In genomic region chr12:53179694-53180269, GRCh38 we compare ENCODE assay signal across 1 cellular context.
TF ChIP-seq lines count a peak whose summit lies in the region.

No MANE protein-coding gene starts in this region.

TF ChIP-seq in K562, 482 proteins besides CTCF, POLR2A, EP300 and RAD21 (continued from another document and continues in another):
- TF ChIP-seq, protein P1, sequence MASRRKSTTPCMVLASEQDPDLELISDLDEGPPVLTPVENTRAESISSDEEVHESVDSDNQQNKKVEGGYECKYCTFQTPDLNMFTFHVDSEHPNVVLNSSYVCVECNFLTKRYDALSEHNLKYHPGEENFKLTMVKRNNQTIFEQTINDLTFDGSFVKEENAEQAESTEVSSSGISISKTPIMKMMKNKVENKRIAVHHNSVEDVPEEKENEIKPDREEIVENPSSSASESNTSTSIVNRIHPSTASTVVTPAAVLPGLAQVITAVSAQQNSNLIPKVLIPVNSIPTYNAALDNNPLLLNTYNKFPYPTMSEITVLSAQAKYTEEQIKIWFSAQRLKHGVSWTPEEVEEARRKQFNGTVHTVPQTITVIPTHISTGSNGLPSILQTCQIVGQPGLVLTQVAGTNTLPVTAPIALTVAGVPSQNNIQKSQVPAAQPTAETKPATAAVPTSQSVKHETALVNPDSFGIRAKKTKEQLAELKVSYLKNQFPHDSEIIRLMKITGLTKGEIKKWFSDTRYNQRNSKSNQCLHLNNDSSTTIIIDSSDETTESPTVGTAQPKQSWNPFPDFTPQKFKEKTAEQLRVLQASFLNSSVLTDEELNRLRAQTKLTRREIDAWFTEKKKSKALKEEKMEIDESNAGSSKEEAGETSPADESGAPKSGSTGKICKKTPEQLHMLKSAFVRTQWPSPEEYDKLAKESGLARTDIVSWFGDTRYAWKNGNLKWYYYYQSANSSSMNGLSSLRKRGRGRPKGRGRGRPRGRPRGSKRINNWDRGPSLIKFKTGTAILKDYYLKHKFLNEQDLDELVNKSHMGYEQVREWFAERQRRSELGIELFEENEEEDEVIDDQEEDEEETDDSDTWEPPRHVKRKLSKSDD (conservative IDR thresholded peaks at IDR 0.05; ENCODE audit: low read length): no peak
- TF ChIP-seq TAF1 (IDR thresholded peaks at IDR 0.05; ENCODE audit: control insufficient read depth, extremely low read depth, insufficient read depth, low read length, severe bottlenecking) (no peak), MXI1 (IDR thresholded peaks at IDR 0.05; ENCODE audit: low read depth, low read length) (no peak), ATF3 (IDR thresholded peaks at IDR 0.05) (no peak), ATF3 (CRISPR knock-in tag; conservative IDR thresholded peaks at IDR 0.05) (no peak), SUPT5H (IDR thresholded peaks at IDR 0.05) (no peak), RFX1 (IDR thresholded peaks at IDR 0.05) (no peak), KAT7 (CRISPR knock-in tag; IDR thresholded peaks at IDR 0.05; ENCODE audit: borderline replicate concordance) (no peak), HDAC6 (IDR thresholded peaks at IDR 0.05; ENCODE audit: low read depth, low read length) (no peak), DNMT1 (IDR thresholded peaks at IDR 0.05) (no peak), CBX5 (IDR thresholded peaks at IDR 0.05; ENCODE audit: borderline replicate concordance, low read depth) (0 out of 2 replicates have a peak, but pooled peaks have one; percentile 4), ZNF41 (CRISPR knock-in tag; conservative IDR thresholded peaks at IDR 0.05) (no peak), NFE2L1 (tag; IDR thresholded peaks at IDR 0.05; ENCODE audit: borderline replicate concordance, low read depth) (no peak), CHAMP1 (IDR thresholded peaks at IDR 0.05) (no peak), C11orf30 (IDR thresholded peaks at IDR 0.05; ENCODE audit: low read depth) (no peak), TBL1XR1 (IDR thresholded peaks at IDR 0.05; ENCODE audit: low read length in 2 of 2) (no peak), SPI1 (IDR thresholded peaks at IDR 0.05; ENCODE audit: borderline replicate concordance, low read depth, low read length) (no peak), SP1 (CRISPR knock-in tag; IDR thresholded peaks at IDR 0.05) (no peak), FOXK2 (conservative IDR thresholded peaks at IDR 0.05 in 1 of 2, IDR thresholded peaks at IDR 0.05 in 1 of 2; ENCODE audit: low read depth in 2 of 2) (no peak), ZBTB34 (CRISPR knock-in tag; IDR thresholded peaks at IDR 0.05) (no peak), DACH1 (IDR thresholded peaks at IDR 0.05; ENCODE audit: partially characterized antibody) (no peak), DMBX1 (CRISPR knock-in tag; IDR thresholded peaks at IDR 0.05; ENCODE audit: borderline replicate concordance) (no peak), SMARCA4 (IDR thresholded peaks at IDR 0.05) (peak; percentile 37; the same call in 1 of the 2 replicates), ZNF589 (CRISPR knock-in tag; IDR thresholded peaks at IDR 0.05; ENCODE audit: low read depth) (0 out of 2 replicates have a peak, but pooled peaks have one; percentile 55), CBX2 (IDR thresholded peaks at IDR 0.05; ENCODE audit: insufficient read depth, low read length, poor library complexity, severe bottlenecking) (no peak), SMC3 (conservative IDR thresholded peaks at IDR 0.05; ENCODE audit: insufficient read depth, low read depth, low read length) (no peak), GTF2A2 (tag; IDR thresholded peaks at IDR 0.05) (no peak), POLR2H (tag; IDR thresholded peaks at IDR 0.05; ENCODE audit: low read depth) (no peak), ZNF197 (CRISPR knock-in tag; IDR thresholded peaks at IDR 0.05; ENCODE audit: low read depth) (no peak), ZC3H4 (CRISPR knock-in tag; IDR thresholded peaks at IDR 0.05; ENCODE audit: borderline replicate concordance) (no peak), HCFC1 (IDR thresholded peaks at IDR 0.05; ENCODE audit: low read depth, low read length) (no peak), HBP1 (CRISPR knock-in tag; IDR thresholded peaks at IDR 0.05) (no peak), ZNF592 (IDR thresholded peaks at IDR 0.05) (peak; percentile 65; the same call in 1 of the 2 replicates)
- TF ChIP-seq, protein P2, sequence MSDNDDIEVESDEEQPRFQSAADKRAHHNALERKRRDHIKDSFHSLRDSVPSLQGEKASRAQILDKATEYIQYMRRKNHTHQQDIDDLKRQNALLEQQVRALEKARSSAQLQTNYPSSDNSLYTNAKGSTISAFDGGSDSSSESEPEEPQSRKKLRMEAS (CRISPR knock-in tag; IDR thresholded peaks at IDR 0.05): no peak
- TF ChIP-seq, protein P3, sequence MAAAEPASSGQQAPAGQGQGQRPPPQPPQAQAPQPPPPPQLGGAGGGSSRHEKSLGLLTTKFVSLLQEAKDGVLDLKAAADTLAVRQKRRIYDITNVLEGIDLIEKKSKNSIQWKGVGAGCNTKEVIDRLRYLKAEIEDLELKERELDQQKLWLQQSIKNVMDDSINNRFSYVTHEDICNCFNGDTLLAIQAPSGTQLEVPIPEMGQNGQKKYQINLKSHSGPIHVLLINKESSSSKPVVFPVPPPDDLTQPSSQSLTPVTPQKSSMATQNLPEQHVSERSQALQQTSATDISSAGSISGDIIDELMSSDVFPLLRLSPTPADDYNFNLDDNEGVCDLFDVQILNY (CRISPR knock-in tag; IDR thresholded peaks at IDR 0.05): no peak
- TF ChIP-seq, protein P4, sequence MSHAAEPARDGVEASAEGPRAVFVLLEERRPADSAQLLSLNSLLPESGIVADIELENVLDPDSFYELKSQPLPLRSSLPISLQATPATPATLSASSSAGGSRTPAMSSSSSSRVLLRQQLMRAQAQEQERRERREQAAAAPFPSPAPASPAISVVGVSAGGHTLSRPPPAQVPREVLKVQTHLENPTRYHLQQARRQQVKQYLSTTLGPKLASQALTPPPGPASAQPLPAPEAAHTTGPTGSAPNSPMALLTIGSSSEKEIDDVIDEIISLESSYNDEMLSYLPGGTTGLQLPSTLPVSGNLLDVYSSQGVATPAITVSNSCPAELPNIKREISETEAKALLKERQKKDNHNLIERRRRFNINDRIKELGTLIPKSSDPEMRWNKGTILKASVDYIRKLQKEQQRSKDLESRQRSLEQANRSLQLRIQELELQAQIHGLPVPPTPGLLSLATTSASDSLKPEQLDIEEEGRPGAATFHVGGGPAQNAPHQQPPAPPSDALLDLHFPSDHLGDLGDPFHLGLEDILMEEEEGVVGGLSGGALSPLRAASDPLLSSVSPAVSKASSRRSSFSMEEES (CRISPR knock-in tag; IDR thresholded peaks at IDR 0.05): no peak
- TF ChIP-seq, protein P5, sequence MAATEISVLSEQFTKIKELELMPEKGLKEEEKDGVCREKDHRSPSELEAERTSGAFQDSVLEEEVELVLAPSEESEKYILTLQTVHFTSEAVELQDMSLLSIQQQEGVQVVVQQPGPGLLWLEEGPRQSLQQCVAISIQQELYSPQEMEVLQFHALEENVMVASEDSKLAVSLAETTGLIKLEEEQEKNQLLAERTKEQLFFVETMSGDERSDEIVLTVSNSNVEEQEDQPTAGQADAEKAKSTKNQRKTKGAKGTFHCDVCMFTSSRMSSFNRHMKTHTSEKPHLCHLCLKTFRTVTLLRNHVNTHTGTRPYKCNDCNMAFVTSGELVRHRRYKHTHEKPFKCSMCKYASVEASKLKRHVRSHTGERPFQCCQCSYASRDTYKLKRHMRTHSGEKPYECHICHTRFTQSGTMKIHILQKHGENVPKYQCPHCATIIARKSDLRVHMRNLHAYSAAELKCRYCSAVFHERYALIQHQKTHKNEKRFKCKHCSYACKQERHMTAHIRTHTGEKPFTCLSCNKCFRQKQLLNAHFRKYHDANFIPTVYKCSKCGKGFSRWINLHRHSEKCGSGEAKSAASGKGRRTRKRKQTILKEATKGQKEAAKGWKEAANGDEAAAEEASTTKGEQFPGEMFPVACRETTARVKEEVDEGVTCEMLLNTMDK (IDR thresholded peaks at IDR 0.05; ENCODE audit: borderline replicate concordance, insufficient read depth, low read depth, low read length, poor library complexity, severe bottlenecking): no peak
